13 cellular contexts compared by ENCODE assay signal in the genomic region with DNA sequence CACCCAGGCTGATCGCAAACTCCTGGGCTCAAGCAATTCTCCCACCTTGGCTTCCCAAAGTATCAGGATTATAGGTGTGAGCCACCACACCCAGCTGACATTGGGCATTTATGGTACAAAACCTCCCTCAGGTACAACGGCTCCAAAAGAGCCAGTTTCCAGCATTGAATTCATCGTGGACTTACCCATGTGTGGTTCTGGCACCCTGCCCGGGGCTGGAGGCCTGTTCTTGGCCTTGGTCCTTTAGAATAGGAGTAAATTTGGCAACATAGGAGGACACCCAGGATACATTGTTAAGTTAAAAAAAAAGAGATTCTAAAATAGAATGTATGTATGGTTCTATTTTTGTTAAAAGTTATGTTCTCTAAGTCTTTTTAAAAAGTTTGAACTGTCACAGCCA. TPM values are rescaled to one million over a fixed set of nuclear protein-coding genes. Genes with fewer than 3 reads are reported as not detected.
DNase-seq lines count a peak whose midpoint lies in the region; ATAC-seq and TF ChIP-seq lines count a peak whose summit lies in the region.
"Had no signal": no experiment of that assay in that cellular context is flagged by ENCODE, and none has a peak within 500 bp of the region (broad histone marks: within the 10 kb centered on the region; RNA-seq: fewer than 3 reads in every experiment).

No MANE protein-coding gene starts in this region.

- H3K27me3 Mint-ChIP-seq in stimulated activated naive CD8-positive, alpha-beta T cell treated with anti-CD3 and anti-CD28 coated beads, Interleukin-15, amount 100 ng/mL, for 72 hours: no peaks in the 10 kb centered on the region

- intact Hi-C loops in aorta (cut with DNase I): loop anchor here in 1 of 2 donors (2.0 kb wide), 1 partner anchor 19 kb away; no protein-coding TSS in a partner anchor

- H3K4me1 Mint-ChIP-seq in stimulated activated naive CD8-positive, alpha-beta T cell treated with anti-CD3 and anti-CD28 coated beads, Interleukin-15, amount 100 ng/mL, for 72 hours: peaks cover 11% of the 10 kb centered on the region

- peak overlapping the region in 1 of 2 donors; percentile 21 for H3K27ac ChIP-seq in aorta (ENCODE audit: low read depth in 1 of 2, low read length in 2 of 2)

- WGBS in aorta, 2 donors: 21% methylated on average over 4 of the region's 4 CpGs

- no peak for TF ChIP-seq CTCF in choroid plexus epithelial cell (conservative IDR thresholded peaks at IDR 0.05; ENCODE audit: low read depth, low read length)
- TF ChIP-seq CTCF in GM10266 (IDR thresholded peaks at IDR 0.05; ENCODE audit: control insufficient read depth, insufficient read depth, low read depth, missing control alignments): no peak

- H3K36me3 ChIP-seq in aorta (ENCODE audit: control insufficient read depth in 1 of 2, insufficient read depth in 2 of 2, low read length in 1 of 2): no peaks in the 10 kb centered on the region

- H3K27me3 ChIP-seq in aorta (ENCODE audit: control insufficient read depth in 1 of 2, insufficient read depth in 2 of 2, low read length in 1 of 2): no peaks in the 10 kb centered on the region

- DNase-seq in stimulated activated naive CD8-positive, alpha-beta T cell treated with anti-CD3 and anti-CD28 coated beads, Interleukin-15, amount 100 ng/mL, for 72 hours: no peak
- no peak for DNase-seq in stimulated activated naive CD8-positive, alpha-beta T cell treated with anti-CD3 and anti-CD28 coated beads, Interleukin-15, Interleukin-2, amounts not matched to agents 100 U/mL and 50 U/mL, for 24 hours
- DNase-seq in choroid plexus epithelial cell (ENCODE audit: low read depth) (peak; percentile 58), left lobe of liver (ENCODE audit: low spot score) (no peak), aorta (peak; percentile 74 to 91), GM10266 (ENCODE audit: extremely low spot score) (no peak), ecto neural progenitor cell (ENCODE audit: low spot score) (no peak), middle frontal gyrus (ENCODE audit: extremely low spot score, low spot score) (no peak)
- DNase-seq: activated naive CD4-positive, alpha-beta T cell treated with Interleukin-2 at 50 U/mL for 16 hours; dermis blood vessel endothelial cell; glutamatergic neuron; NCI-H2227 treated with DMSO at 0.1 percent for 48 hours; T-helper 9 cell had no signal

- no peaks in the 10 kb centered on the region for H3K4me1 ChIP-seq in aorta (ENCODE audit: control insufficient read depth in 1 of 2, insufficient read depth in 2 of 2, low read length in 2 of 2)

- no peaks in the 10 kb centered on the region for H3K9me3 ChIP-seq in aorta (ENCODE audit: control insufficient read depth, low read length)

- H3K9me3 Mint-ChIP-seq in stimulated activated naive CD8-positive, alpha-beta T cell treated with anti-CD3 and anti-CD28 coated beads, Interleukin-15, amount 100 ng/mL, for 72 hours: no peaks in the 10 kb centered on the region

- peak overlapping the region; percentile 42 to 63 for H3K27ac Mint-ChIP-seq in stimulated activated naive CD8-positive, alpha-beta T cell treated with anti-CD3 and anti-CD28 coated beads, Interleukin-15, amount 100 ng/mL, for 72 hours

- ATAC-seq in stimulated activated naive CD8-positive, alpha-beta T cell treated with anti-CD3 and anti-CD28 coated beads, Interleukin-15, amount 100 ng/mL, for 72 hours: no peak
- no peak for ATAC-seq in stimulated activated naive CD8-positive, alpha-beta T cell treated with anti-CD3 and anti-CD28 coated beads, Interleukin-15, Interleukin-2, amounts not matched to agents 100 U/mL and 50 U/mL, for 24 hours
- ATAC-seq in left lobe of liver: peak; percentile 34
- no peak for ATAC-seq in aorta (ENCODE audit: low FRiP score)

- no peak overlapping the region for H3K4me3 Mint-ChIP-seq in stimulated activated naive CD8-positive, alpha-beta T cell treated with anti-CD3 and anti-CD28 coated beads, Interleukin-15, amount 100 ng/mL, for 72 hours

- H3K4me3 ChIP-seq in choroid plexus epithelial cell (ENCODE audit: low read depth, low read length) (no peak overlapping the region), aorta (ENCODE audit: low read length in 2 of 2) (no peak overlapping the region)

RNA-seq across cellular contexts. Expression of gene EPHX1, which starts 25.8 kb away (rescaled TPM):
- total RNA-seq in left lobe of liver (1,368 TPM), aorta (100 to 1,000 TPM in 1 of 2 donors, 10 to 100 TPM in 1; 57.6 to 153 TPM)
- 10 to 100 TPM; 20.0 to 66.3 TPM for polyA plus RNA-seq in aorta

RNA-seq across cellular contexts. Expression of gene TMEM63A, which starts 46.4 kb away (rescaled TPM):
- total RNA-seq in left lobe of liver (69.1 TPM), aorta (100 to 1,000 TPM in 1 of 2 donors, 10 to 100 TPM in 1; 89.3 to 118 TPM)
- 10 to 100 TPM in 1 of 2 donors, 1 to 10 TPM in 1; 7.6 to 73.5 TPM for polyA plus RNA-seq in aorta

RNA-seq across cellular contexts. Expression of gene LEFTY1, which starts 53.2 kb away (rescaled TPM):
- total RNA-seq in left lobe of liver: 1.3 TPM
- total RNA-seq in aorta: under 1 TPM; 0.39 to 0.63 TPM
- under 1 TPM; 0.25 to 0.51 TPM for polyA plus RNA-seq in aorta
- total RNA-seq: dermis blood vessel endothelial cell had no signal

RNA-seq across cellular contexts. Expression of gene SRP9, which starts 58.1 kb away (rescaled TPM):
- 136 TPM for total RNA-seq in left lobe of liver
- 100 to 1,000 TPM; 128 to 140 TPM for total RNA-seq in aorta
- polyA plus RNA-seq in aorta: 100 to 1,000 TPM; 180 to 390 TPM

Comparison
In these comparisons a context has a peak if more than half of its experiments do, and no peak if none do; other contexts are left out.
1. DNase-seq: peak in choroid plexus epithelial cell (single experiment) and aorta (2 of 2); none in stimulated activated naive CD8-positive, alpha-beta T cell treated with anti-CD3 and anti-CD28 coated beads, Interleukin-15, amount 100 ng/mL, for 72 hours (0 of 2), stimulated activated naive CD8-positive, alpha-beta T cell treated with anti-CD3 and anti-CD28 coated beads, Interleukin-15, Interleukin-2, amounts not matched to agents 100 U/mL and 50 U/mL, for 24 hours (single experiment), left lobe of liver (single experiment), GM10266 (single experiment), ecto neural progenitor cell (single experiment) and middle frontal gyrus (single experiment).